In the genomic region with DNA sequence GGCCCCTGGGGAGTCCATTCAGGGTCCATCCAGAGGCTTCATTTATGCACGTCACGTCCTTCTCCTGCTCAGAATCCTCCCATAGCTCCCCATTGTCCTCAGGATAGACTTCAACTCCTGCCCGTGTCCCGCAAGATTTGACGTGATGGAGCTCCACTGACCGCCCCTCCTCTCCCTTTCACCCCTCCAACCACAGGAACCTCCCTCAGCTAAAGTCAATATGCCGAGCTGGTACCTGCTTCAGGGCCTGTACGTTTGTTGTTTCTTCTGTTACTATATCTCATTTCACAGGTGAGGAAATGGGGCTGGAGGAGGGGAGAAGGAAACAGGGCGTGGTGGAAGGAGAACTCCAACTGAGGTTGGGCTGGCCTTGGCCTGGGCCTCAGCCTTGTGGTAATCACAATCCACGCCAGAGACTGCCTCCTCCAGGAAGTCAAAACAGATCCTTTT, we compare ENCODE assay signal across 14 cellular contexts.
"Had no signal": no experiment of that assay in that cellular context is flagged by ENCODE, and none has a peak within 500 bp of the region (broad histone marks: within the 10 kb centered on the region; RNA-seq: fewer than 3 reads in every experiment).

No MANE protein-coding gene starts in this region.

- ATAC-seq: activated T-helper 17 cell treated with anti-CD3 and anti-CD28 coated beads, Interleukin-2, amount 50 U/mL, for 72 hours; body of pancreas; stimulated activated naive CD8-positive, alpha-beta T cell treated with anti-CD3 and anti-CD28 coated beads, Interleukin-15, amount 100 ng/mL, for 72 hours had no signal

- H3K4me1 ChIP-seq: parathyroid adenoma had no signal

- H3K36me3 Mint-ChIP-seq: activated naive CD4-positive, alpha-beta T cell treated with anti-CD3 and anti-CD28 coated beads, Interleukin-2, amount 10 ng/mL, durations not matched to agents 7 days and 5 days had no signal

- H3K4me1 Mint-ChIP-seq: central memory CD8-positive, alpha-beta T cell had no signal

- H3K27me3 Mint-ChIP-seq: activated T-helper 17 cell treated with anti-CD3 and anti-CD28 coated beads, Interleukin-2, amount 50 U/mL, for 72 hours; central memory CD8-positive, alpha-beta T cell; stimulated activated naive CD8-positive, alpha-beta T cell treated with anti-CD3 and anti-CD28 coated beads, Interleukin-15, amount 100 ng/mL, for 72 hours had no signal

- H3K4me3 Mint-ChIP-seq: activated naive CD4-positive, alpha-beta T cell treated with anti-CD3 and anti-CD28 coated beads, Interleukin-2, amount 10 ng/mL, durations not matched to agents 7 days and 5 days; activated T-helper 17 cell treated with anti-CD3 and anti-CD28 coated beads, Interleukin-2, amount 50 U/mL, for 72 hours; central memory CD8-positive, alpha-beta T cell; nephron progenitor cell; stimulated activated naive CD8-positive, alpha-beta T cell treated with anti-CD3 and anti-CD28 coated beads, Interleukin-15, amount 100 ng/mL, for 72 hours had no signal

- DNase-seq: activated CD4-positive, alpha-beta T cell treated with anti-CD3 and anti-CD28 coated beads for 48 hours; activated CD8-positive, alpha-beta memory T cell treated with anti-CD3 and anti-CD28 coated beads for 24 hours; activated naive CD4-positive, alpha-beta T cell treated with anti-CD3 and anti-CD28 coated beads, Interleukin-2, amount 10 ng/mL, durations not matched to agents 7 days and 5 days; activated T-cell treated with anti-CD3 and anti-CD28 coated beads for 4 hours; amniotic stem cell; dermis blood vessel endothelial cell; hippocampal formation; nephron progenitor cell; stimulated activated CD4-positive, alpha-beta T cell treated with anti-CD3 and anti-CD28 coated beads, Interleukin-4, amount 100 ng/mL, for 1 hour; stimulated activated naive CD8-positive, alpha-beta T cell treated with anti-CD3 and anti-CD28 coated beads, Interleukin-15, amount 100 ng/mL, for 72 hours had no signal

- H3K9me3 Mint-ChIP-seq: activated naive CD4-positive, alpha-beta T cell treated with anti-CD3 and anti-CD28 coated beads, Interleukin-2, amount 10 ng/mL, durations not matched to agents 7 days and 5 days; activated T-helper 17 cell treated with anti-CD3 and anti-CD28 coated beads, Interleukin-2, amount 50 U/mL, for 72 hours; central memory CD8-positive, alpha-beta T cell; nephron progenitor cell had no signal

- H3K9me3 ChIP-seq: body of pancreas had no signal

- H3K4me3 ChIP-seq: body of pancreas had no signal

- H3K27ac Mint-ChIP-seq: activated naive CD4-positive, alpha-beta T cell treated with anti-CD3 and anti-CD28 coated beads, Interleukin-2, amount 10 ng/mL, durations not matched to agents 7 days and 5 days; activated T-helper 17 cell treated with anti-CD3 and anti-CD28 coated beads, Interleukin-2, amount 50 U/mL, for 72 hours; nephron progenitor cell had no signal
